Comparison of ENCODE assay signal across 2 cellular contexts in genomic region chr11:60853469-60853950, GRCh38.
TF ChIP-seq lines count a peak whose summit lies in the region.

No MANE protein-coding gene starts in this region.

TF ChIP-seq in GM12891, 5 proteins besides CTCF, POLR2A, EP300 and RAD21:
- no peak for TF ChIP-seq PAX5 (IDR thresholded peaks at IDR 0.05; ENCODE audit: insufficient read depth, low read length, severe bottlenecking)
- TF ChIP-seq POU2F2 (IDR thresholded peaks at IDR 0.05; ENCODE audit: low read depth, low read length), result no peak
- no peak for TF ChIP-seq TAF1 (IDR thresholded peaks at IDR 0.05; ENCODE audit: low read depth, low read length)
- TF ChIP-seq SPI1 (IDR thresholded peaks at IDR 0.05; ENCODE audit: low read depth, low read length), result no peak
- no peak for TF ChIP-seq POLR2AphosphoS5 (IDR thresholded peaks at IDR 0.05; ENCODE audit: low read depth, low read length)
TF ChIP-seq in GM12891: peak in this region for 0.

TF ChIP-seq in SK-N-SH, 30 proteins besides CTCF, POLR2A, EP300 and RAD21:
- TF ChIP-seq EZH2phosphoT487 (IDR thresholded peaks at IDR 0.05; ENCODE audit: borderline replicate concordance, low read depth), result no peak
- no peak for TF ChIP-seq ZBTB33 (IDR thresholded peaks at IDR 0.05; ENCODE audit: borderline replicate concordance, low read depth)
- TF ChIP-seq GABPA (IDR thresholded peaks at IDR 0.05; ENCODE audit: low read depth), result no peak
- TF ChIP-seq POLR2AphosphoS5 (IDR thresholded peaks at IDR 0.05; ENCODE audit: low read depth, low read length), result no peak
- no peak for TF ChIP-seq CHD2 (IDR thresholded peaks at IDR 0.05; ENCODE audit: low read length, partially characterized antibody)
- no peak for TF ChIP-seq FOXM1 (IDR thresholded peaks at IDR 0.05; ENCODE audit: low read depth)
- no peak for TF ChIP-seq PBX3 (IDR thresholded peaks at IDR 0.05)
- TF ChIP-seq ELF1 (IDR thresholded peaks at IDR 0.05), result no peak
- TF ChIP-seq TAF1 (IDR thresholded peaks at IDR 0.05; ENCODE audit: borderline replicate concordance, low read depth, low read length), result no peak
- TF ChIP-seq RXRA (IDR thresholded peaks at IDR 0.05; ENCODE audit: borderline replicate concordance, low read depth), result no peak
- no peak for TF ChIP-seq YY1 (IDR thresholded peaks at IDR 0.05; ENCODE audit: low read depth)
- no peak for TF ChIP-seq TEAD4 (IDR thresholded peaks at IDR 0.05; ENCODE audit: borderline replicate concordance, insufficient read depth)
- TF ChIP-seq MEF2A (IDR thresholded peaks at IDR 0.05; ENCODE audit: borderline replicate concordance, low read depth), result no peak
- no peak for TF ChIP-seq IRF3 (IDR thresholded peaks at IDR 0.05; ENCODE audit: low read depth, low read length)
